1 cellular context compared by ENCODE assay signal in genomic region chr20:20017001-20017851, GRCh38.
TF ChIP-seq lines count a peak whose summit lies in the region.

TSS of gene NAA20 (plus strand) at chr20:20017362. CDS start at chr20:20017397, 35 bp downstream.

TF ChIP-seq in GM12878, 131 proteins besides CTCF, POLR2A, EP300 and RAD21 (continued from another document and continues in another):
- TF ChIP-seq, protein P1, sequence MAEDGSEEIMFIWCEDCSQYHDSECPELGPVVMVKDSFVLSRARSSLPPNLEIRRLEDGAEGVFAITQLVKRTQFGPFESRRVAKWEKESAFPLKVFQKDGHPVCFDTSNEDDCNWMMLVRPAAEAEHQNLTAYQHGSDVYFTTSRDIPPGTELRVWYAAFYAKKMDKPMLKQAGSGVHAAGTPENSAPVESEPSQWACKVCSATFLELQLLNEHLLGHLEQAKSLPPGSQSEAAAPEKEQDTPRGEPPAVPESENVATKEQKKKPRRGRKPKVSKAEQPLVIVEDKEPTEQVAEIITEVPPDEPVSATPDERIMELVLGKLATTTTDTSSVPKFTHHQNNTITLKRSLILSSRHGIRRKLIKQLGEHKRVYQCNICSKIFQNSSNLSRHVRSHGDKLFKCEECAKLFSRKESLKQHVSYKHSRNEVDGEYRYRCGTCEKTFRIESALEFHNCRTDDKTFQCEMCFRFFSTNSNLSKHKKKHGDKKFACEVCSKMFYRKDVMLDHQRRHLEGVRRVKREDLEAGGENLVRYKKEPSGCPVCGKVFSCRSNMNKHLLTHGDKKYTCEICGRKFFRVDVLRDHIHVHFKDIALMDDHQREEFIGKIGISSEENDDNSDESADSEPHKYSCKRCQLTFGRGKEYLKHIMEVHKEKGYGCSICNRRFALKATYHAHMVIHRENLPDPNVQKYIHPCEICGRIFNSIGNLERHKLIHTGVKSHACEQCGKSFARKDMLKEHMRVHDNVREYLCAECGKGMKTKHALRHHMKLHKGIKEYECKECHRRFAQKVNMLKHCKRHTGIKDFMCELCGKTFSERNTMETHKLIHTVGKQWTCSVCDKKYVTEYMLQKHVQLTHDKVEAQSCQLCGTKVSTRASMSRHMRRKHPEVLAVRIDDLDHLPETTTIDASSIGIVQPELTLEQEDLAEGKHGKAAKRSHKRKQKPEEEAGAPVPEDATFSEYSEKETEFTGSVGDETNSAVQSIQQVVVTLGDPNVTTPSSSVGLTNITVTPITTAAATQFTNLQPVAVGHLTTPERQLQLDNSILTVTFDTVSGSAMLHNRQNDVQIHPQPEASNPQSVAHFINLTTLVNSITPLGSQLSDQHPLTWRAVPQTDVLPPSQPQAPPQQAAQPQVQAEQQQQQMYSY (CRISPR knock-in tag; IDR thresholded peaks at IDR 0.05) = no peak
- TF ChIP-seq TCF3 (IDR thresholded peaks at IDR 0.05; ENCODE audit: borderline replicate concordance, insufficient read depth, low read depth, low read length) (0 out of 2 replicates have a peak, but pooled peaks have one; percentile 9), NFXL1 (IDR thresholded peaks at IDR 0.05; ENCODE audit: borderline replicate concordance) (no peak), ZSCAN29 (IDR thresholded peaks at IDR 0.05) (0 out of 2 replicates have a peak, but pooled peaks have one; percentile 29), SP1 (IDR thresholded peaks at IDR 0.05; ENCODE audit: low read depth, low read length) (no peak), CBFB (IDR thresholded peaks at IDR 0.05; ENCODE audit: low read depth) (no peak), MYC (IDR thresholded peaks at IDR 0.05; ENCODE audit: insufficient read depth, insufficient read length, insufficient replicate concordance, low read length, severe bottlenecking) (no peak), YY1 (IDR thresholded peaks at IDR 0.05; ENCODE audit: low read depth, low read length) (peak; percentile 75; the same call in 1 of the 2 replicates), SRF (IDR thresholded peaks at IDR 0.05; ENCODE audit: low read depth in 2 of 2, low read length in 2 of 2) (peak; percentile 22 to 81; a peak in 2 of 4 replicates), SREBF1 (IDR thresholded peaks at IDR 0.05; ENCODE audit: low read length) (peak; percentile 76), PAX5 (IDR thresholded peaks at IDR 0.05; ENCODE audit: borderline replicate concordance, low read depth, low read length) (peak; percentile 86; the same call in 1 of the 2 replicates), KLF5 (IDR thresholded peaks at IDR 0.05; ENCODE audit: partially characterized antibody) (peak; percentile 51), WRNIP1 (IDR thresholded peaks at IDR 0.05; ENCODE audit: borderline replicate concordance, low read depth, low read length) (no peak), NKRF (conservative IDR thresholded peaks at IDR 0.05) (peak; percentile 74), EED (IDR thresholded peaks at IDR 0.05; ENCODE audit: low read depth) (peak; percentile 63), BACH1 (IDR thresholded peaks at IDR 0.05; ENCODE audit: borderline replicate concordance) (peak; percentile 49; the same call in 1 of the 2 replicates), TBL1XR1 (IDR thresholded peaks at IDR 0.05; ENCODE audit: low read depth, low read length) (peak; percentile 79), IRF5 (IDR thresholded peaks at IDR 0.05; ENCODE audit: borderline replicate concordance) (no peak), HDAC2 (IDR thresholded peaks at IDR 0.05) (no peak), BCL11A (IDR thresholded peaks at IDR 0.05; ENCODE audit: low read depth, low read length) (no peak), GATAD2B (conservative IDR thresholded peaks at IDR 0.05; ENCODE audit: low read depth) (peak; percentile 89), SIX5 (IDR thresholded peaks at IDR 0.05; ENCODE audit: low read depth, low read length, severe bottlenecking) (peak; percentile 56), MTA3 (IDR thresholded peaks at IDR 0.05; ENCODE audit: borderline replicate concordance, low read length) (no peak), RFX5 (IDR thresholded peaks at IDR 0.05; ENCODE audit: low read depth, low read length) (no peak), LARP7 (IDR thresholded peaks at IDR 0.05) (peak; percentile 91; the same call in 1 of the 2 replicates), KAT2A (conservative IDR thresholded peaks at IDR 0.05; ENCODE audit: control insufficient read depth, low read depth, low read length) (no peak), BCLAF1 (IDR thresholded peaks at IDR 0.05) (no peak), CREM (IDR thresholded peaks at IDR 0.05; ENCODE audit: low read depth) (peak; percentile 40; the same call in 1 of the 2 replicates), ESRRA (IDR thresholded peaks at IDR 0.05; ENCODE audit: low read length) (no peak), SPI1 (IDR thresholded peaks at IDR 0.05; ENCODE audit: borderline replicate concordance, insufficient read depth, low read depth, low read length) (no peak), IKZF1 (conservative IDR thresholded peaks at IDR 0.05) (peak; percentile 88), ATF3 (IDR thresholded peaks at IDR 0.05; ENCODE audit: borderline replicate concordance, extremely low read depth, low read depth, low read length) (no peak), ZNF24 (IDR thresholded peaks at IDR 0.05) (no peak), HSF1 (IDR thresholded peaks at IDR 0.05; ENCODE audit: low read depth, low read length) (no peak), ZNF687 (IDR thresholded peaks at IDR 0.05) (peak; percentile 82), PML (IDR thresholded peaks at IDR 0.05; ENCODE audit: low read length) (no peak), SMAD5 (IDR thresholded peaks at IDR 0.05; ENCODE audit: low read depth) (no peak), BRCA1 (IDR thresholded peaks at IDR 0.05; ENCODE audit: low read depth, low read length) (no peak), POU2F2 (IDR thresholded peaks at IDR 0.05; ENCODE audit: borderline replicate concordance, low read depth, low read length) (peak; percentile 29; the same call in 2 of the 3 replicates), ZNF274 (IDR thresholded peaks at IDR 0.05; ENCODE audit: insufficient read depth, insufficient read length) (no peak), NRF1 (conservative IDR thresholded peaks at IDR 0.05; ENCODE audit: low read depth, low read length) (no peak), MEF2B (IDR thresholded peaks at IDR 0.05; ENCODE audit: partially characterized antibody, poor library complexity, severe bottlenecking) (no peak)
- TF ChIP-seq, protein P2, sequence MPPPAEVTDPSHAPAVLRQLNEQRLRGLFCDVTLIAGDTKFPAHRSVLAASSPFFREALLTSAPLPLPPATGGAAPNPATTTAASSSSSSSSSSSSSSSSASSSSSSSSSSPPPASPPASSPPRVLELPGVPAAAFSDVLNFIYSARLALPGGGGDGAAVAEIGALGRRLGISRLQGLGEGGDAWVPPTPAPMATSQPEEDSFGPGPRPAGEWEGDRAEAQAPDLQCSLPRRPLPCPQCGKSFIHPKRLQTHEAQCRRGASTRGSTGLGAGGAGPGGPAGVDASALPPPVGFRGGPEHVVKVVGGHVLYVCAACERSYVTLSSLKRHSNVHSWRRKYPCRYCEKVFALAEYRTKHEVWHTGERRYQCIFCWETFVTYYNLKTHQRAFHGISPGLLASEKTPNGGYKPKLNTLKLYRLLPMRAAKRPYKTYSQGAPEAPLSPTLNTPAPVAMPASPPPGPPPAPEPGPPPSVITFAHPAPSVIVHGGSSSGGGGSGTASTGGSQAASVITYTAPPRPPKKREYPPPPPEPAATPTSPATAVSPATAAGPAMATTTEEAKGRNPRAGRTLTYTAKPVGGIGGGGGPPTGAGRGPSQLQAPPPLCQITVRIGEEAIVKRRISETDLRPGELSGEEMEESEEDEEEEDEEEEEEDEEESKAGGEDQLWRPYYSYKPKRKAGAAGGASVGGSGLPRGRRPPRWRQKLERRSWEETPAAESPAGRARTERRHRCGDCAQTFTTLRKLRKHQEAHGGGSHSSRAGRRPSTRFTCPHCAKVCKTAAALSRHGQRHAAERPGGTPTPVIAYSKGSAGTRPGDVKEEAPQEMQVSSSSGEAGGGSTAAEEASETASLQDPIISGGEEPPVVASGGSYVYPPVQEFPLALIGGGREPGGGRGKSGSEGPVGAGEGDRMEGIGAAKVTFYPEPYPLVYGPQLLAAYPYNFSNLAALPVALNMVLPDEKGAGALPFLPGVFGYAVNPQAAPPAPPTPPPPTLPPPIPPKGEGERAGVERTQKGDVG (CRISPR knock-in tag; IDR thresholded peaks at IDR 0.05) = no peak
